In the genomic region with DNA sequence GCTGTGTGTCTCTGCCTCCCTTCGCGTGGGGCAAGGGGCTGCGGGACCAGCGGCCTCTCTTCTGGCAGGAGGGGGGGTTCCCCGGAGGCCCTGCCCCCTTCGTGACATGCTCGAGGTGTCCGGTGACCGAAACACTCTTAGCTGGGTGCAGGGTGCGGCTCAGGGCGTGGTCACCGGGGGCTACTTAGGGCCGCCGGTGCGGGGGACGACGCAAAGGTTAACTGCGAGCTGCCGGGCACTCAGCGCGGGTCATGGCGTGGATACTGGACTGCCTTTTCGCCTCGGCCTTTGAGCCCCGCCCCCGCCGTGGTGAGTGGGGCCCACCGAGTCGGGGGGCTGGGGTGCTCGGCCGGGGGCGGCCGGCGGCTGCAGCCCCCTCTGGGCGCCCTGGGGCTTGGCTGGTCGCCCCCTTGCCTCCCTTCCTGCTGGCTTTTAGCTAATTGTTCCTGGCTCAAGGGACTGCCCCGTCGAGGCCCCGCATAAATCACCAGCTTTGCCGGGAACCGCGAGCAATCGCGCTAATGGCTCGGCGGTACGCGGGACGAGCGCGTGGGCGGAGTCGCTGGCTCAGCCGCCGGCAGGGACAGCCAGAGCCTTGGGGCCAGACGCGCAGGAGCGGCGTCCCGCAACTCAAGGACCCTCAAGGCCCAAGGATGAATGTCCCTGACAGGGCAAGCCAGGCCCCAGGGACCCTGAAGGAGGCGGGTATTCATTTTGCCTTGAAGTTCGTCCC, we compare ENCODE assay signal across 20 cellular contexts. TPM values are rescaled to one million over a fixed set of nuclear protein-coding genes. Genes with fewer than 3 reads are reported as not detected.
DNase-seq lines count a peak whose midpoint lies in the region; ATAC-seq and TF ChIP-seq lines count a peak whose summit lies in the region.
"Had no signal": no experiment of that assay in that cellular context is flagged by ENCODE, and none has a peak within 500 bp of the region (broad histone marks: within the 10 kb centered on the region; RNA-seq: fewer than 3 reads in every experiment).

A gene with protein sequence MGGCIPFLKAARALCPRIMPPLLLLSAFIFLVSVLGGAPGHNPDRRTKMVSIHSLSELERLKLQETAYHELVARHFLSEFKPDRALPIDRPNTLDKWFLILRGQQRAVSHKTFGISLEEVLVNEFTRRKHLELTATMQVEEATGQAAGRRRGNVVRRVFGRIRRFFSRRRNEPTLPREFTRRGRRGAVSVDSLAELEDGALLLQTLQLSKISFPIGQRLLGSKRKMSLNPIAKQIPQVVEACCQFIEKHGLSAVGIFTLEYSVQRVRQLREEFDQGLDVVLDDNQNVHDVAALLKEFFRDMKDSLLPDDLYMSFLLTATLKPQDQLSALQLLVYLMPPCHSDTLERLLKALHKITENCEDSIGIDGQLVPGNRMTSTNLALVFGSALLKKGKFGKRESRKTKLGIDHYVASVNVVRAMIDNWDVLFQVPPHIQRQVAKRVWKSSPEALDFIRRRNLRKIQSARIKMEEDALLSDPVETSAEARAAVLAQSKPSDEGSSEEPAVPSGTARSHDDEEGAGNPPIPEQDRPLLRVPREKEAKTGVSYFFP (plus strand): TSS at position 211 of the 733 bp plus-strand sequence. CDS start 23,320 bp downstream, outside the sequence.

- peak; percentile 10 for DNase-seq in activated CD4-positive, alpha-beta memory T cell treated with anti-CD3 and anti-CD28 coated beads for 36 hours
- no peak for DNase-seq in activated CD4-positive, alpha-beta memory T cell treated with anti-CD3 and anti-CD28 coated beads, Interleukin-2, amount 10 ng/mL, durations not matched to agents 7 days and 5 days
- DNase-seq in WTC11 (ENCODE audit: low spot score) (peak; percentile 26), retina (peak; percentile 36), NCI-H146 (lab: John Stamatoyannopoulos, UW) (no peak), COLO829 (ENCODE audit: low spot score) (no peak), SIG-M5 treated with dmso at 0.1 percent for 504 hours (lab: John Stamatoyannopoulos, UW; ENCODE audit: unreplicated experiment) (no peak)
- DNase-seq: activated CD4-positive, alpha-beta T cell treated with anti-CD3 and anti-CD28 coated beads, Interleukin-2, amount 10 ng/mL, durations not matched to agents 7 days and 5 days; cerebellar nuclear complex; NCI-H1694 treated with DMSO at 0.1 percent for 48 hours; NCI-H524 treated with DMSO at 0.1 percent for 48 hours; right lobe of liver; stimulated activated CD4-positive, alpha-beta T cell treated with anti-CD3 and anti-CD28 coated beads, Interleukin-1b, Interleukin-23, amount 100 ng/mL, for 48 hours had no signal

- ATAC-seq in WTC11: peak; percentile 55

- H3K27me3 Mint-ChIP-seq in activated CD4-positive, alpha-beta memory T cell treated with anti-CD3 and anti-CD28 coated beads for 36 hours: peaks cover 17% of the 10 kb centered on the region
- peaks cover 18% of the 10 kb centered on the region for H3K27me3 Mint-ChIP-seq in activated CD4-positive, alpha-beta memory T cell treated with anti-CD3 and anti-CD28 coated beads, Interleukin-2, amount 10 ng/mL, durations not matched to agents 7 days and 5 days
- H3K27me3 Mint-ChIP-seq in WTC11 (ENCODE audit: low read depth): peaks cover 58% of the 10 kb centered on the region

- peaks cover 6% of the 10 kb centered on the region for H3K9me3 ChIP-seq in iPS-18c (ENCODE audit: control insufficient read depth, insufficient read depth, low read length)
- H3K9me3 ChIP-seq: neutrophil, right lobe of liver had no signal

- no peaks in the 10 kb centered on the region for H3K4me1 Mint-ChIP-seq in activated CD4-positive, alpha-beta memory T cell treated with anti-CD3 and anti-CD28 coated beads for 36 hours (ENCODE audit: low read depth)
- no peaks in the 10 kb centered on the region for H3K4me1 Mint-ChIP-seq in activated CD4-positive, alpha-beta memory T cell treated with anti-CD3 and anti-CD28 coated beads, Interleukin-2, amount 10 ng/mL, durations not matched to agents 7 days and 5 days
- H3K4me1 Mint-ChIP-seq in WTC11: peaks cover 25% of the 10 kb centered on the region
- H3K4me1 Mint-ChIP-seq: activated CD4-positive, alpha-beta T cell treated with anti-CD3 and anti-CD28 coated beads, Interleukin-2, amount 10 ng/mL, durations not matched to agents 7 days and 5 days; memory B cell had no signal

- POLR2A ChIA-PET in activated CD4-positive, alpha-beta memory T cell treated with anti-CD3 and anti-CD28 coated beads for 36 hours (lab: Charles Lee): no interaction called here
- POLR2A ChIA-PET in activated CD4-positive, alpha-beta memory T cell treated with anti-CD3 and anti-CD28 coated beads, Interleukin-2, amount 10 ng/mL, durations not matched to agents 7 days and 5 days (lab: Charles Lee): no interaction called here
- POLR2A ChIA-PET in WTC11 (lab: Charles Lee): no interaction called here

- H3K4me3 ChIP-seq in iPS-18c (ENCODE audit: insufficient read depth, low read depth, low read length): peak within 1 kb of the TSS; percentile 41
- H3K4me3 ChIP-seq: right lobe of liver, SK-N-MC had no signal

- CTCF ChIA-PET in activated CD4-positive, alpha-beta memory T cell treated with anti-CD3 and anti-CD28 coated beads for 36 hours (lab: Charles Lee): interaction anchor here (0.6 kb wide), 1 partner anchor 460 kb away, joined by 4 read pairs; no protein-coding TSS in a partner anchor
- CTCF ChIA-PET in activated CD4-positive, alpha-beta memory T cell treated with anti-CD3 and anti-CD28 coated beads, Interleukin-2, amount 10 ng/mL, durations not matched to agents 7 days and 5 days (lab: Charles Lee): no interaction called here
- CTCF ChIA-PET in WTC11 (lab: Charles Lee): interaction anchor here (0.9 to 1.4 kb wide), 2 partner anchors 10 to 64 kb away, joined by 3 to 19 read pairs; no protein-coding TSS in a partner anchor

- H3K4me3 Mint-ChIP-seq in activated CD4-positive, alpha-beta memory T cell treated with anti-CD3 and anti-CD28 coated beads for 36 hours: no peak within 1 kb of the TSS
- H3K4me3 Mint-ChIP-seq in activated CD4-positive, alpha-beta memory T cell treated with anti-CD3 and anti-CD28 coated beads, Interleukin-2, amount 10 ng/mL, durations not matched to agents 7 days and 5 days: no peak within 1 kb of the TSS
- peak within 1 kb of the TSS; percentile 70 for H3K4me3 Mint-ChIP-seq in WTC11
- H3K4me3 Mint-ChIP-seq: activated CD4-positive, alpha-beta T cell treated with anti-CD3 and anti-CD28 coated beads, Interleukin-2, amount 10 ng/mL, durations not matched to agents 7 days and 5 days; activated naive CD8-positive, alpha-beta T cell; memory B cell had no signal

- H3K9me3 Mint-ChIP-seq in activated CD4-positive, alpha-beta memory T cell treated with anti-CD3 and anti-CD28 coated beads for 36 hours: no peaks in the 10 kb centered on the region
- H3K9me3 Mint-ChIP-seq in activated CD4-positive, alpha-beta memory T cell treated with anti-CD3 and anti-CD28 coated beads, Interleukin-2, amount 10 ng/mL, durations not matched to agents 7 days and 5 days: no peaks in the 10 kb centered on the region
- no peaks in the 10 kb centered on the region for H3K9me3 Mint-ChIP-seq in WTC11
- H3K9me3 Mint-ChIP-seq: activated CD4-positive, alpha-beta T cell treated with anti-CD3 and anti-CD28 coated beads, Interleukin-2, amount 10 ng/mL, durations not matched to agents 7 days and 5 days; memory B cell had no signal

- H3K36me3 Mint-ChIP-seq in activated CD4-positive, alpha-beta memory T cell treated with anti-CD3 and anti-CD28 coated beads for 36 hours: no peaks in the 10 kb centered on the region
- H3K36me3 Mint-ChIP-seq in activated CD4-positive, alpha-beta memory T cell treated with anti-CD3 and anti-CD28 coated beads, Interleukin-2, amount 10 ng/mL, durations not matched to agents 7 days and 5 days (ENCODE audit: low read depth): no peaks in the 10 kb centered on the region
- H3K36me3 Mint-ChIP-seq in WTC11: no peaks in the 10 kb centered on the region
- H3K36me3 Mint-ChIP-seq: activated naive CD8-positive, alpha-beta T cell; memory B cell had no signal

- no peak for TF ChIP-seq CTCF in WTC11 (IDR thresholded peaks at IDR 0.05)

- H3K27ac Mint-ChIP-seq in activated CD4-positive, alpha-beta memory T cell treated with anti-CD3 and anti-CD28 coated beads for 36 hours: no peak within 1 kb of the TSS
- no peak within 1 kb of the TSS for H3K27ac Mint-ChIP-seq in activated CD4-positive, alpha-beta memory T cell treated with anti-CD3 and anti-CD28 coated beads, Interleukin-2, amount 10 ng/mL, durations not matched to agents 7 days and 5 days
- no peak within 1 kb of the TSS for H3K27ac Mint-ChIP-seq in WTC11
- H3K27ac Mint-ChIP-seq: activated CD4-positive, alpha-beta T cell treated with anti-CD3 and anti-CD28 coated beads, Interleukin-2, amount 10 ng/mL, durations not matched to agents 7 days and 5 days; activated naive CD8-positive, alpha-beta T cell; memory B cell had no signal

- intact Hi-C loops in activated CD4-positive, alpha-beta memory T cell treated with anti-CD3 and anti-CD28 coated beads for 36 hours (cut with micrococcal nuclease): no loop called here

TF ChIP-seq in WTC11, 78 proteins besides CTCF, POLR2A, EP300 and RAD21 (continues in another document):
- TF ChIP-seq, protein P1, sequence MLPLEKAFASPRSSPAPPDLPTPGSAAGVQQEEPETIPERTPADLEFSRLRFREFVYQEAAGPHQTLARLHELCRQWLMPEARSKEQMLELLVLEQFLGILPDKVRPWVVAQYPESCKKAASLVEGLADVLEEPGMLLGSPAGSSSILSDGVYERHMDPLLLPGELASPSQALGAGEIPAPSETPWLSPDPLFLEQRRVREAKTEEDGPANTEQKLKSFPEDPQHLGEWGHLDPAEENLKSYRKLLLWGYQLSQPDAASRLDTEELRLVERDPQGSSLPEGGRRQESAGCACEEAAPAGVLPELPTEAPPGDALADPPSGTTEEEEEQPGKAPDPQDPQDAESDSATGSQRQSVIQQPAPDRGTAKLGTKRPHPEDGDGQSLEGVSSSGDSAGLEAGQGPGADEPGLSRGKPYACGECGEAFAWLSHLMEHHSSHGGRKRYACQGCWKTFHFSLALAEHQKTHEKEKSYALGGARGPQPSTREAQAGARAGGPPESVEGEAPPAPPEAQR (CRISPR knock-in tag; IDR thresholded peaks at IDR 0.05): no peak
- TF ChIP-seq ZNF317 (CRISPR knock-in tag; IDR thresholded peaks at IDR 0.05; ENCODE audit: borderline replicate concordance, low read depth): no peak

RNA-seq across cellular contexts. Expression of the gene that starts here (rescaled TPM):
- not detected for total RNA-seq in activated CD4-positive, alpha-beta memory T cell treated with anti-CD3 and anti-CD28 coated beads for 36 hours
- total RNA-seq in activated CD4-positive, alpha-beta memory T cell treated with anti-CD3 and anti-CD28 coated beads, Interleukin-2, amount 10 ng/mL, durations not matched to agents 7 days and 5 days: not detected
- 0.09 to 0.52 TPM (median 0.21 TPM) in 3 replicates for total RNA-seq in WTC11 (2021)
- total RNA-seq: activated CD4-positive, alpha-beta T cell treated with anti-CD3 and anti-CD28 coated beads, Interleukin-2, amount 10 ng/mL, durations not matched to agents 7 days and 5 days; Daoy; fibroblast of villous mesenchyme; right lobe of liver had no signal

Comparison
In these comparisons a context has a peak if more than half of its experiments do, and no peak if none do; other contexts are left out.
1. Peak in DNase-seq in activated CD4-positive, alpha-beta memory T cell treated with anti-CD3 and anti-CD28 coated beads for 36 hours; RNA of the gene not detected or under 1 TPM.
2. Peak in DNase-seq and ATAC-seq in WTC11; RNA of the gene not detected or under 1 TPM.